18 cellular contexts compared by ENCODE assay signal in genomic region chr3:169604118-169604517, GRCh38. TPM values are rescaled to one million over a fixed set of nuclear protein-coding genes. Genes with fewer than 3 reads are reported as not detected.
"Had no signal": no experiment of that assay in that cellular context is flagged by ENCODE, and none has a peak within 500 bp of the region (broad histone marks: within the 10 kb centered on the region; RNA-seq: fewer than 3 reads in every experiment).

No MANE protein-coding gene starts in this region.

- ATAC-seq: activated CD4-positive, alpha-beta T cell treated with anti-CD3 and anti-CD28 coated beads for 36 hours; gastroesophageal sphincter; heart right ventricle; left cardiac atrium; stimulated activated effector memory CD8-positive, alpha-beta T cell treated with anti-CD3 and anti-CD28 coated beads, Interleukin-12 subunit alpha, Interleukin-12 subunit beta, amount 100 ng/mL, for 72 hours had no signal

- H3K4me3 ChIP-seq: ascending aorta, breast epithelium, gastroesophageal sphincter, heart right ventricle, lung, ovary had no signal

- H3K9me3 ChIP-seq: ascending aorta, breast epithelium, gastroesophageal sphincter, heart right ventricle, ovary had no signal

- H3K36me3 ChIP-seq: ascending aorta, breast epithelium, gastroesophageal sphincter, ovary, WERI-Rb-1 had no signal

- DNase-seq: activated CD4-positive, alpha-beta memory T cell treated with anti-CD3 and anti-CD28 coated beads for 36 hours; activated CD4-positive, alpha-beta T cell treated with anti-CD3 and anti-CD28 coated beads for 36 hours; activated naive CD4-positive, alpha-beta T cell treated with anti-CD3 and anti-CD28 coated beads, Interleukin-2, amount 10 ng/mL, durations not matched to agents 7 days and 5 days; activated T-cell treated with anti-CD3 and anti-CD28 coated beads, Interleukin-2, amount 50 U/mL, for 24 hours; cerebellar nuclear complex; effector memory CD4-positive, alpha-beta T cell; heart right ventricle; left cardiac atrium; midbrain; ovary; stimulated activated CD4-positive, alpha-beta T cell treated with anti-CD3 and anti-CD28 coated beads, Interleukin-12 subunit alpha, Interleukin-12 subunit beta, amount 100 ng/mL, for 4 hours; stimulated activated CD4-positive, alpha-beta T cell treated with anti-CD3 and anti-CD28 coated beads, Interleukin-2, amount 100 ng/mL, for 24 hours; WERI-Rb-1 had no signal

- H3K27ac ChIP-seq: ascending aorta, breast epithelium, gastroesophageal sphincter, heart right ventricle, ovary, WERI-Rb-1 had no signal

- H3K4me1 ChIP-seq: breast epithelium had no signal

- H3K27me3 ChIP-seq: ascending aorta, breast epithelium, gastroesophageal sphincter, heart right ventricle, ovary had no signal

RNA-seq across cellular contexts. Expression of gene MECOM, which starts 59.4 kb away (rescaled TPM):
- total RNA-seq: activated CD4-positive, alpha-beta memory T cell treated with anti-CD3 and anti-CD28 coated beads for 36 hours; activated CD4-positive, alpha-beta T cell treated with anti-CD3 and anti-CD28 coated beads for 36 hours had no signal
